In genomic region chr11:1893581-1894359, GRCh38 we compare ENCODE assay signal across 20 cellular contexts.
DNase-seq lines count a peak whose midpoint lies in the region; ATAC-seq and TF ChIP-seq lines count a peak whose summit lies in the region.
"Had no signal": no experiment of that assay in that cellular context is flagged by ENCODE, and none has a peak within 500 bp of the region (broad histone marks: within the 10 kb centered on the region; RNA-seq: fewer than 3 reads in every experiment).

No MANE protein-coding gene starts in this region.

- peaks cover 3% of the 10 kb centered on the region for H3K36me3 Mint-ChIP-seq in stimulated activated naive CD8-positive, alpha-beta T cell treated with anti-CD3 and anti-CD28 coated beads, Interleukin-15, Interleukin-2, amounts not matched to agents 100 ng/mL and 50 ng/mL, for 24 hours (ENCODE audit: low read depth)
- H3K36me3 Mint-ChIP-seq: IgD-negative memory B cell had no signal

- DNase-seq in stimulated activated naive CD8-positive, alpha-beta T cell treated with anti-CD3 and anti-CD28 coated beads, Interleukin-15, Interleukin-2, amounts not matched to agents 100 U/mL and 50 U/mL, for 24 hours: no peak
- peak; percentile 12 for DNase-seq in choroid plexus epithelial cell (ENCODE audit: low read depth)
- no peak for DNase-seq in stimulated activated CD4-positive, alpha-beta T cell treated with anti-CD3 and anti-CD28 coated beads, Interleukin-1b, Interleukin-23, amount 100 ng/mL, for 48 hours
- no peak for DNase-seq in RKO (ENCODE audit: low spot score)
- DNase-seq: caudate nucleus; CD4-positive, alpha-beta memory T cell; GF-D8; heart right ventricle; immature natural killer cell; MM.1S; NCI-H1436; NCI-H510A treated with DMSO at 0.1 percent for 48 hours; RPMI8226; stimulated activated naive CD8-positive, alpha-beta T cell treated with anti-CD3 and anti-CD28 coated beads, Interleukin-15, amount 100 ng/mL, for 72 hours; trophoblast cell had no signal

- no peak for ATAC-seq in stimulated activated naive CD8-positive, alpha-beta T cell treated with anti-CD3 and anti-CD28 coated beads, Interleukin-15, Interleukin-2, amounts not matched to agents 100 U/mL and 50 U/mL, for 24 hours
- no peak for ATAC-seq in HG02884 (IDR thresholded peaks at IDR 0.05; ENCODE audit: unreplicated experiment)
- ATAC-seq: heart right ventricle; stimulated activated naive CD8-positive, alpha-beta T cell treated with anti-CD3 and anti-CD28 coated beads, Interleukin-15, amount 100 ng/mL, for 72 hours had no signal

- TF ChIP-seq CTCF in choroid plexus epithelial cell (conservative IDR thresholded peaks at IDR 0.05; ENCODE audit: low read depth, low read length): no peak

- peak overlapping the region; percentile 79 for H3K27ac Mint-ChIP-seq in stimulated activated naive CD8-positive, alpha-beta T cell treated with anti-CD3 and anti-CD28 coated beads, Interleukin-15, Interleukin-2, amounts not matched to agents 100 ng/mL and 50 ng/mL, for 24 hours
- H3K27ac Mint-ChIP-seq: IgD-negative memory B cell had no signal

- H3K27me3 Mint-ChIP-seq in stimulated activated naive CD8-positive, alpha-beta T cell treated with anti-CD3 and anti-CD28 coated beads, Interleukin-15, Interleukin-2, amounts not matched to agents 100 ng/mL and 50 ng/mL, for 24 hours: peaks cover 12% of the 10 kb centered on the region

- H3K4me3 ChIP-seq in choroid plexus epithelial cell (ENCODE audit: low read depth, low read length): no peak overlapping the region
- H3K4me3 ChIP-seq: dorsolateral prefrontal cortex, heart right ventricle, skin epidermis had no signal

- no peak overlapping the region for H3K4me3 Mint-ChIP-seq in stimulated activated naive CD8-positive, alpha-beta T cell treated with anti-CD3 and anti-CD28 coated beads, Interleukin-15, Interleukin-2, amounts not matched to agents 100 ng/mL and 50 ng/mL, for 24 hours

- peaks cover 43% of the 10 kb centered on the region for H3K4me1 Mint-ChIP-seq in stimulated activated naive CD8-positive, alpha-beta T cell treated with anti-CD3 and anti-CD28 coated beads, Interleukin-15, Interleukin-2, amounts not matched to agents 100 ng/mL and 50 ng/mL, for 24 hours (ENCODE audit: low read depth)

- H3K9me3 Mint-ChIP-seq in stimulated activated naive CD8-positive, alpha-beta T cell treated with anti-CD3 and anti-CD28 coated beads, Interleukin-15, Interleukin-2, amounts not matched to agents 100 ng/mL and 50 ng/mL, for 24 hours: no peaks in the 10 kb centered on the region
- H3K9me3 Mint-ChIP-seq: IgD-negative memory B cell, immature natural killer cell had no signal
